ENCODE assay signal across 11 cellular contexts in genomic region chr5:132391870-132392269, GRCh38.
"Had no signal": no experiment of that assay in that cellular context is flagged by ENCODE, and none has a peak within 500 bp of the region (broad histone marks: within the 10 kb centered on the region; RNA-seq: fewer than 3 reads in every experiment).

No MANE protein-coding gene starts in this region.

- DNase-seq: activated CD4-positive, CD25-positive, alpha-beta regulatory T cell treated with anti-CD3 and anti-CD28 coated beads, Interleukin-2, amount 50 U/mL, for 72 hours; activated CD8-positive, alpha-beta memory T cell treated with anti-CD3 and anti-CD28 coated beads for 24 hours; pancreas; sigmoid colon; SJCRH30; spleen; stimulated activated CD4-positive, alpha-beta T cell treated with anti-CD3 and anti-CD28 coated beads, Interleukin-1b, Interleukin-23, amount 100 ng/mL, for 48 hours had no signal

- ATAC-seq: pancreas had no signal

- H3K9me3 ChIP-seq: pancreas, sigmoid colon, SJCRH30, spleen had no signal

- H3K4me3 Mint-ChIP-seq: neural progenitor cell; T-helper 2 cell treated with Interferon-gamma antibody and Interleukin-4, amounts not matched to agents 5 μg/mL and 100 μg/mL, for 36 hours had no signal

- H3K4me1 ChIP-seq: neural progenitor cell had no signal

- H3K27ac Mint-ChIP-seq: neural progenitor cell; T-helper 2 cell treated with Interferon-gamma antibody and Interleukin-4, amounts not matched to agents 5 μg/mL and 100 μg/mL, for 36 hours had no signal

- H3K4me3 ChIP-seq: cardiac muscle cell, lung, neural progenitor cell, pancreas, sigmoid colon, SJCRH30, spleen had no signal

- H3K36me3 ChIP-seq: cardiac muscle cell, neural progenitor cell, SJCRH30 had no signal

- H3K9me3 Mint-ChIP-seq: neural progenitor cell; T-helper 2 cell treated with Interferon-gamma antibody and Interleukin-4, amounts not matched to agents 5 μg/mL and 100 μg/mL, for 36 hours had no signal

- H3K27me3 ChIP-seq: cardiac muscle cell, neural progenitor cell, pancreas, sigmoid colon, SJCRH30, spleen had no signal

- H3K27ac ChIP-seq: cardiac muscle cell, neural progenitor cell, pancreas, SJCRH30 had no signal
